1 cellular context compared by ENCODE assay signal in the genomic region with DNA sequence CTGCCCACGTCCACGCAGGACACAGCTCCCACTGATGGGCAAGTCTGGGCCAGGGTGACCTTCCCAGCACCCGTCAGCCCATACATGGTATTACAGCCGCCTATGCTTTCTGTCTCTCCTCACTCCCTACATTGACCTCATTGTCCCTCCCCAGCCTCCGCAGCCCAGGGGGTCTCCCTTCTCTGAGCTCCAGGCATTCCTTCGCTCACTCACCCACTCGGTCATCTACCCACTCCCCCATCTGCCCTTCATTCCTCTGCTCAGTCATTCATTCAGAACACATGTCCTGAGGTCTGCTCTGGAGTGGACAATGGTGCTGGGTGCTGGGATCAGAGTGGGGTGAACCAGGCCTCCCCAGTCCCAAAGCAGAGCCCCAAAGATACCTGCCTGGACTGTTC.
A peak's percentile ranks its signal among the peaks of the same experiment; 100 is the strongest.
TF ChIP-seq lines count a peak whose summit lies in the region.

No MANE protein-coding gene starts in this region.

TF ChIP-seq in HEK293, 187 proteins besides CTCF, POLR2A, EP300 and RAD21 (continued from another document):
- TF ChIP-seq, protein P1, sequence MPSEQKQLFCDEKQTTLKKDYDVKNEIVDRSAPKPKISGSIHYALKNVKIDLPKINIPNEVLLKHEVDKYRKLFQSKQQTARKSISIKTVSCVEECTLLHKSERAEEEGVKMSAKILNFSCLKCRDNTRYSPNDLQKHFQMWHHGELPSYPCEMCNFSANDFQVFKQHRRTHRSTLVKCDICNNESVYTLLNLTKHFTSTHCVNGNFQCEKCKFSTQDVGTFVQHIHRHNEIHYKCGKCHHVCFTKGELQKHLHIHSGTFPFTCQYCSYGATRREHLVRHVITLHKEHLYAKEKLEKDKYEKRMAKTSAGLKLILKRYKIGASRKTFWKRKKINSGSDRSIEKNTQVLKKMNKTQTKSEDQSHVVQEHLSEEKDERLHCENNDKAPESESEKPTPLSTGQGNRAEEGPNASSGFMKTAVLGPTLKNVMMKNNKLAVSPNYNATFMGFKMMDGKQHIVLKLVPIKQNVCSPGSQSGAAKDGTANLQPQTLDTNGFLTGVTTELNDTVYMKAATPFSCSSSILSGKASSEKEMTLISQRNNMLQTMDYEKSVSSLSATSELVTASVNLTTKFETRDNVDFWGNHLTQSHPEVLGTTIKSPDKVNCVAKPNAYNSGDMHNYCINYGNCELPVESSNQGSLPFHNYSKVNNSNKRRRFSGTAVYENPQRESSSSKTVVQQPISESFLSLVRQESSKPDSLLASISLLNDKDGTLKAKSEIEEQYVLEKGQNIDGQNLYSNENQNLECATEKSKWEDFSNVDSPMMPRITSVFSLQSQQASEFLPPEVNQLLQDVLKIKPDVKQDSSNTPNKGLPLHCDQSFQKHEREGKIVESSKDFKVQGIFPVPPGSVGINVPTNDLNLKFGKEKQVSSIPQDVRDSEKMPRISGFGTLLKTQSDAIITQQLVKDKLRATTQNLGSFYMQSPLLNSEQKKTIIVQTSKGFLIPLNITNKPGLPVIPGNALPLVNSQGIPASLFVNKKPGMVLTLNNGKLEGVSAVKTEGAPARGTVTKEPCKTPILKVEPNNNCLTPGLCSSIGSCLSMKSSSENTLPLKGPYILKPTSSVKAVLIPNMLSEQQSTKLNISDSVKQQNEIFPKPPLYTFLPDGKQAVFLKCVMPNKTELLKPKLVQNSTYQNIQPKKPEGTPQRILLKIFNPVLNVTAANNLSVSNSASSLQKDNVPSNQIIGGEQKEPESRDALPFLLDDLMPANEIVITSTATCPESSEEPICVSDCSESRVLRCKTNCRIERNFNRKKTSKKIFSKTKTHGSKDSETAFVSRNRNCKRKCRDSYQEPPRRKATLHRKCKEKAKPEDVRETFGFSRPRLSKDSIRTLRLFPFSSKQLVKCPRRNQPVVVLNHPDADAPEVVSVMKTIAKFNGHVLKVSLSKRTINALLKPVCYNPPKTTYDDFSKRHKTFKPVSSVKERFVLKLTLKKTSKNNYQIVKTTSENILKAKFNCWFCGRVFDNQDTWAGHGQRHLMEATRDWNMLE (tag by site-specific recombination; conservative IDR thresholded peaks at IDR 0.05; ENCODE audit: low read depth): no peak
- TF ChIP-seq, protein P2, sequence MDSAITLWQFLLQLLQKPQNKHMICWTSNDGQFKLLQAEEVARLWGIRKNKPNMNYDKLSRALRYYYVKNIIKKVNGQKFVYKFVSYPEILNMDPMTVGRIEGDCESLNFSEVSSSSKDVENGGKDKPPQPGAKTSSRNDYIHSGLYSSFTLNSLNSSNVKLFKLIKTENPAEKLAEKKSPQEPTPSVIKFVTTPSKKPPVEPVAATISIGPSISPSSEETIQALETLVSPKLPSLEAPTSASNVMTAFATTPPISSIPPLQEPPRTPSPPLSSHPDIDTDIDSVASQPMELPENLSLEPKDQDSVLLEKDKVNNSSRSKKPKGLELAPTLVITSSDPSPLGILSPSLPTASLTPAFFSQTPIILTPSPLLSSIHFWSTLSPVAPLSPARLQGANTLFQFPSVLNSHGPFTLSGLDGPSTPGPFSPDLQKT (IDR thresholded peaks at IDR 0.05; ENCODE audit: borderline replicate concordance, low read depth, low read length): no peak
- TF ChIP-seq ZNF600 (tag by site-specific recombination; IDR thresholded peaks at IDR 0.05) (no peak), ZNF558 (tag by site-specific recombination; IDR thresholded peaks at IDR 0.05) (no peak), ZBTB17 (tag by site-specific recombination; IDR thresholded peaks at IDR 0.05) (peak; percentile 74; the same call in 1 of the 2 replicates), ZNF274 (IDR thresholded peaks at IDR 0.05; ENCODE audit: low read length) (no peak), ZNF274 (tag by site-specific recombination; IDR thresholded peaks at IDR 0.05; ENCODE audit: borderline replicate concordance) (no peak), ZNF366 (tag by site-specific recombination; conservative IDR thresholded peaks at IDR 0.05) (no peak), ZBTB8A (tag by site-specific recombination; IDR thresholded peaks at IDR 0.05) (no peak), ZNF514 (tag by site-specific recombination; IDR thresholded peaks at IDR 0.05) (no peak), ZNF37A (tag by site-specific recombination; IDR thresholded peaks at IDR 0.05) (no peak), ZFHX2 (tag by site-specific recombination; conservative IDR thresholded peaks at IDR 0.05) (peak; percentile 86)
- TF ChIP-seq, protein P3, sequence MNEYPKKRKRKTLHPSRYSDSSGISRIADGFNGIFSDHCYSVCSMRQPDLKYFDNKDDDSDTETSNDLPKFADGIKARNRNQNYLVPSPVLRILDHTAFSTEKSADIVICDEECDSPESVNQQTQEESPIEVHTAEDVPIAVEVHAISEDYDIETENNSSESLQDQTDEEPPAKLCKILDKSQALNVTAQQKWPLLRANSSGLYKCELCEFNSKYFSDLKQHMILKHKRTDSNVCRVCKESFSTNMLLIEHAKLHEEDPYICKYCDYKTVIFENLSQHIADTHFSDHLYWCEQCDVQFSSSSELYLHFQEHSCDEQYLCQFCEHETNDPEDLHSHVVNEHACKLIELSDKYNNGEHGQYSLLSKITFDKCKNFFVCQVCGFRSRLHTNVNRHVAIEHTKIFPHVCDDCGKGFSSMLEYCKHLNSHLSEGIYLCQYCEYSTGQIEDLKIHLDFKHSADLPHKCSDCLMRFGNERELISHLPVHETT (tag by site-specific recombination; IDR thresholded peaks at IDR 0.05): no peak
